ENCODE assay signal across 29 cellular contexts in the genomic region with DNA sequence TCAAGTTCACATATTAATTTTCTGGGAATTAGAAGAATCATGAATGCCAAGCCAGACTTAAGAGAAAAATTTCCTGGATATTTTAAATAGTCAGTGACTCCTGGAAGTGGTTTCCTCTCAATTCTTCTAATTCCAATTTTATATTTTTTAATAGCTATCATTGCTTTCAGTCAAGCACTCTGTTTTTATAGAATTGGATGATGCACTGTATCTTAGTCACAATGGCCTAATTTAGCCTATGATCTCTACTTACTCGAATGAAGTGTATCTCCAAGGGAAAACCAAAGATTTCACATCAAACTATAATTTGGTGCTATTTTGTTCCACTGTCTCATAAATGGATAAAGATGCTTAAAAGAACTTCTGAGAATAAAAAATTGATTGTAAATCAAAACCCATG.
"Had no signal": no experiment of that assay in that cellular context is flagged by ENCODE, and none has a peak within 500 bp of the region (broad histone marks: within the 10 kb centered on the region; RNA-seq: fewer than 3 reads in every experiment).

No MANE protein-coding gene starts in this region.

- H3K27me3 ChIP-seq: ascending aorta, breast epithelium, cardiac muscle cell, dorsolateral prefrontal cortex had no signal

- DNase-seq: activated CD4-positive, alpha-beta memory T cell treated with anti-CD3 and anti-CD28 coated beads, Interleukin-2, amount 10 ng/mL, durations not matched to agents 7 days and 5 days; activated CD4-positive, alpha-beta T cell treated with anti-CD3 and anti-CD28 coated beads for 1 hour; activated CD4-positive, alpha-beta T cell treated with anti-CD3 and anti-CD28 coated beads for 4 hours; activated CD4-positive, alpha-beta T cell treated with anti-CD3 and anti-CD28 coated beads, Interleukin-2, amount 10 ng/mL, durations not matched to agents 7 days and 5 days; activated CD4-positive, alpha-beta T cell treated with anti-CD3 and anti-CD28 coated beads, Interleukin-2, amount 50 U/mL, for 4 hours; activated CD8-positive, alpha-beta memory T cell treated with anti-CD3 and anti-CD28 coated beads, Interleukin-2, amount 50 U/mL, for 48 hours; activated gamma-delta T cell; activated naive CD4-positive, alpha-beta T cell; activated naive CD4-positive, alpha-beta T cell treated with anti-CD3 and anti-CD28 coated beads, Interleukin-2, amount 10 ng/mL, durations not matched to agents 7 days and 5 days; activated naive CD8-positive, alpha-beta T cell treated with anti-CD3 and anti-CD28 coated beads, Interleukin-2, amount 10 ng/mL, durations not matched to agents 7 days and 5 days; activated T-cell treated with anti-CD3 and anti-CD28 coated beads for 4 hours; activated T-cell treated with anti-CD3 and anti-CD28 coated beads, Interleukin-2, amount 50 U/mL, for 24 hours; activated T-cell treated with anti-CD3 and anti-CD28 coated beads, Interleukin-2, amount 50 U/mL, for 72 hours; central memory CD4-positive, alpha-beta T cell; cerebellar nuclear complex; dorsolateral prefrontal cortex; effector memory CD4-positive, alpha-beta T cell; endodermal cell; foreskin fibroblast; head of caudate nucleus; T-helper 1 cell; T-helper 17 cell; T1000 had no signal

- H3K4me3 ChIP-seq: ascending aorta, breast epithelium, cardiac muscle cell, coronary artery, dorsolateral prefrontal cortex had no signal

- H3K9me3 ChIP-seq: ascending aorta, breast epithelium had no signal

- ATAC-seq: activated naive CD4-positive, alpha-beta T cell treated with anti-CD3 and anti-CD28 coated beads, Interleukin-2, amount 50 U/mL, for 72 hours; activated T-cell treated with anti-CD3 and anti-CD28 coated beads, Interleukin-2, amount 50 U/mL, for 72 hours; esophagus mucosa; T-helper 17 cell had no signal

- H3K36me3 ChIP-seq: ascending aorta, breast epithelium, cardiac muscle cell had no signal

- H3K4me1 ChIP-seq: ascending aorta, breast epithelium had no signal

- H3K27ac ChIP-seq: ascending aorta, breast epithelium, cardiac muscle cell, coronary artery had no signal
